In the genomic region with DNA sequence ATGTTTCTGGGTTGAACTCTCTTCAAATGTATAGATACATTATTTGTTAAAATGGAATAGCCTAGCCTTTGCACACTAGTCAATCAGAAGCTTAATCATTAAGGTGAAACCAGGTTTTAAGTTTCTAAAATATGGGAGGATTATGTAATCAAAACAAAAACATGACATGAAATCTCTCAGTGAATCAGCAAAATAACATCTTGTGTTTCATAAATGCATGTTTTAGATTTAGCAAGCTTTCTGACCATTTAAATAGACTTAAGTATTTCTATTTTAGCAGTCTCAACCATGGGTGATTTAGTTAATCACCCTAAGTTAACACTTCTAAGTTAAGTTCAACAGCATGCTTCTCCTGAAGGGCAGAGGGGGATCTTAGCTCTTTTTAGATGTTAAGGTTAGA, we compare ENCODE assay signal across 1 cellular context.
TF ChIP-seq lines count a peak whose summit lies in the region.

No MANE protein-coding gene starts in this region.

TF ChIP-seq in IMR-90, 13 proteins besides CTCF, POLR2A, EP300 and RAD21:
- TF ChIP-seq CEBPB (IDR thresholded peaks at IDR 0.05; ENCODE audit: low read depth, low read length): 0 out of 2 replicates have a peak, but pooled peaks have one; percentile 24
- TF ChIP-seq, protein P1, sequence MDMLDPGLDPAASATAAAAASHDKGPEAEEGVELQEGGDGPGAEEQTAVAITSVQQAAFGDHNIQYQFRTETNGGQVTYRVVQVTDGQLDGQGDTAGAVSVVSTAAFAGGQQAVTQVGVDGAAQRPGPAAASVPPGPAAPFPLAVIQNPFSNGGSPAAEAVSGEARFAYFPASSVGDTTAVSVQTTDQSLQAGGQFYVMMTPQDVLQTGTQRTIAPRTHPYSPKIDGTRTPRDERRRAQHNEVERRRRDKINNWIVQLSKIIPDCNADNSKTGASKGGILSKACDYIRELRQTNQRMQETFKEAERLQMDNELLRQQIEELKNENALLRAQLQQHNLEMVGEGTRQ (IDR thresholded peaks at IDR 0.05; ENCODE audit: low read depth, low read length): no peak
TF ChIP-seq in IMR-90: peak in this region for 1.
